Comparison of ENCODE assay signal across 1 cellular context in the genomic region with DNA sequence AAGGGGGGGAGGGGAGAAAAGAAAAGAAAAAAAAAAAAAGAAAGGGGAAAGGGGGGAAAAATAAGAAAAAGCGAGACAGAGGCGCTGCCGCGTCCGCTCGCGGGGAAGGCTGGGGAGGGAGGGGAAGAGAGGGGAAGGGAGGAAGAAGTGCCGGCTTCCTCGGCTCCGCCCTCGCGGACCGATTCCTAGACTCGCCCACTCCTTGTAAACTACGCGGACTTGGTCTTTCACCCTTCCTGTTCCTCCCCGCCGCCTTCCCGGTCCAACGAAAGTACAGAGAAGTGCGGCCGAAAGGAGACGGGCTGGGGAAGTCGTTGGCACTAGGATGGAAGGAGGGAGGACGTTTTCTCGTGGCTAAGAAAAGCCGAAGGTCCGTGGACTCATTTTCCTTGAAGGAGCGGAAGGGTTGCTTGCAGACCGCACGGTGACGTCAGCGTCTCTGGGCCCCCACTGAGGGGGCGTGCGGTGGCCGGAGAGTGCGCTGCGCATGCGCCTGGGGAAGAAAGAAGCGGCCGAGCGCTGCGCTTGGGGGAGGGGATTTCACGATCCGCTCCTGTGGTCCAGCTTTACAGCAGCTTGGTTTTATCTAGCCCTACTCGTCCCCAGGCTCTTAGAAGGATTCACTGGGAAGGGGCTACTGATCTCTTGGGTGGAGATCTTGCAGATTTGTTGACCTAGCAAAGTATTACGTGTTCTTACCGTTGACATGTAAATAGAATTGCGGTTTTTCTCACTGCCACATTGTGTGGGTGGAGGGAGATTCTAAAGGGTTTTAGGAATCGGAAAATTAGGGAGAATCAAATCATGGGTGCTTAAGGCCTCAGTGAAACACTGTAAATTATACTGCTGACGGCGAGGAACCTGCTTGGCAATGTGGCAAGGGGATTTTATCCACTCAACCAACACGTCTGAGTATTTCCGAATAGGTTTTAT.
TF ChIP-seq lines count a peak whose summit lies in the region.

A gene with protein sequence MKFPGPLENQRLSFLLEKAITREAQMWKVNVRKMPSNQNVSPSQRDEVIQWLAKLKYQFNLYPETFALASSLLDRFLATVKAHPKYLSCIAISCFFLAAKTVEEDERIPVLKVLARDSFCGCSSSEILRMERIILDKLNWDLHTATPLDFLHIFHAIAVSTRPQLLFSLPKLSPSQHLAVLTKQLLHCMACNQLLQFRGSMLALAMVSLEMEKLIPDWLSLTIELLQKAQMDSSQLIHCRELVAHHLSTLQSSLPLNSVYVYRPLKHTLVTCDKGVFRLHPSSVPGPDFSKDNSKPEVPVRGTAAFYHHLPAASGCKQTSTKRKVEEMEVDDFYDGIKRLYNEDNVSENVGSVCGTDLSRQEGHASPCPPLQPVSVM (minus strand): TSS at position 121 of the 933 bp plus-strand sequence. CDS start 9,627 bp downstream, outside the sequence.

TF ChIP-seq in HEK293, 187 proteins besides CTCF, POLR2A, EP300 and RAD21 (continued from another document and continues in another):
- TF ChIP-seq, protein P1, sequence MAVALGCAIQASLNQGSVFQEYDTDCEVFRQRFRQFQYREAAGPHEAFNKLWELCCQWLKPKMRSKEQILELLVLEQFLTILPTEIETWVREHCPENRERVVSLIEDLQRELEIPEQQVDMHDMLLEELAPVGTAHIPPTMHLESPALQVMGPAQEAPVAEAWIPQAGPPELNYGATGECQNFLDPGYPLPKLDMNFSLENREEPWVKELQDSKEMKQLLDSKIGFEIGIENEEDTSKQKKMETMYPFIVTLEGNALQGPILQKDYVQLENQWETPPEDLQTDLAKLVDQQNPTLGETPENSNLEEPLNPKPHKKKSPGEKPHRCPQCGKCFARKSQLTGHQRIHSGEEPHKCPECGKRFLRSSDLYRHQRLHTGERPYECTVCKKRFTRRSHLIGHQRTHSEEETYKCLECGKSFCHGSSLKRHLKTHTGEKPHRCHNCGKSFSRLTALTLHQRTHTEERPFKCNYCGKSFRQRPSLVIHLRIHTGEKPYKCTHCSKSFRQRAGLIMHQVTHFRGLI (tag by site-specific recombination; IDR thresholded peaks at IDR 0.05), result peak; percentile 74
- TF ChIP-seq ZNF792 (tag by site-specific recombination; IDR thresholded peaks at IDR 0.05) (0 out of 2 replicates have a peak, but pooled peaks have one; percentile 28), ZNF174 (tag by site-specific recombination; IDR thresholded peaks at IDR 0.05) (0 out of 2 replicates have a peak, but pooled peaks have one; percentile 39), ZNF777 (tag by site-specific recombination; IDR thresholded peaks at IDR 0.05; ENCODE audit: borderline replicate concordance) (peak; percentile 93), ZNF112 (tag by site-specific recombination; IDR thresholded peaks at IDR 0.05) (no peak), PRDM1 (tag by site-specific recombination; IDR thresholded peaks at IDR 0.05) (peak; percentile 94), GLI4 (tag by site-specific recombination; IDR thresholded peaks at IDR 0.05) (peak; percentile 63; the same call in 1 of the 2 replicates), GLI2 (tag by site-specific recombination; IDR thresholded peaks at IDR 0.05; ENCODE audit: borderline replicate concordance, low read depth) (no peak; the same call in 1 of the 2 replicates), ZNF658 (tag by site-specific recombination; IDR thresholded peaks at IDR 0.05) (no peak), ZNF837 (tag by site-specific recombination; IDR thresholded peaks at IDR 0.05) (no peak), ZFP3 (tag by site-specific recombination; IDR thresholded peaks at IDR 0.05; ENCODE audit: low read depth) (peak; percentile 38; the same call in 1 of the 2 replicates), ZNF558 (tag by site-specific recombination; IDR thresholded peaks at IDR 0.05) (peak; percentile 91), MZF1 (tag by site-specific recombination; IDR thresholded peaks at IDR 0.05; ENCODE audit: borderline replicate concordance) (0 out of 2 replicates have a peak, but pooled peaks have one; percentile 62), ZBTB48 (tag by site-specific recombination; IDR thresholded peaks at IDR 0.05) (peak; percentile 36; the same call in 1 of the 2 replicates), ZBTB20 (tag by site-specific recombination; IDR thresholded peaks at IDR 0.05) (peak; percentile 54), ZNF223 (tag by site-specific recombination; IDR thresholded peaks at IDR 0.05) (no peak), ZFHX2 (tag by site-specific recombination; conservative IDR thresholded peaks at IDR 0.05) (peak; percentile 99), YY1 (tag by site-specific recombination; IDR thresholded peaks at IDR 0.05) (peak; percentile 62), KLF8 (tag by site-specific recombination; IDR thresholded peaks at IDR 0.05) (peak; percentile 100), ZNF248 (tag by site-specific recombination; IDR thresholded peaks at IDR 0.05) (no peak), ZNF391 (tag by site-specific recombination; IDR thresholded peaks at IDR 0.05; ENCODE audit: borderline replicate concordance, low read depth) (peak; percentile 95), ZNF16 (tag by site-specific recombination; IDR thresholded peaks at IDR 0.05; ENCODE audit: low read depth) (no peak), ZSCAN30 (tag by site-specific recombination; IDR thresholded peaks at IDR 0.05) (peak; percentile 74), ZNF560 (tag by site-specific recombination; IDR thresholded peaks at IDR 0.05; ENCODE audit: borderline replicate concordance) (no peak), ZNF670 (tag by site-specific recombination; IDR thresholded peaks at IDR 0.05; ENCODE audit: low read depth) (no peak), KLF9 (tag by site-specific recombination; IDR thresholded peaks at IDR 0.05; ENCODE audit: low read depth) (peak; percentile 98), ZFP69B (tag by site-specific recombination; IDR thresholded peaks at IDR 0.05) (peak; percentile 98), BCL11B (tag by site-specific recombination; IDR thresholded peaks at IDR 0.05; ENCODE audit: low read depth) (peak; percentile 100), ZEB2 (tag by site-specific recombination; IDR thresholded peaks at IDR 0.05) (peak; percentile 98), ZNF394 (tag by site-specific recombination; IDR thresholded peaks at IDR 0.05; ENCODE audit: borderline replicate concordance) (peak; percentile 91), ZNF146 (tag by site-specific recombination; IDR thresholded peaks at IDR 0.05) (peak; percentile 88), ZFP41 (tag by site-specific recombination; IDR thresholded peaks at IDR 0.05; ENCODE audit: borderline replicate concordance) (peak; percentile 90; the same call in 1 of the 2 replicates), ZNF169 (tag by site-specific recombination; IDR thresholded peaks at IDR 0.05) (no peak), SALL2 (tag by site-specific recombination; IDR thresholded peaks at IDR 0.05; ENCODE audit: borderline replicate concordance) (peak; percentile 93), ZNF37A (tag by site-specific recombination; IDR thresholded peaks at IDR 0.05) (no peak), SP3 (tag by site-specific recombination; IDR thresholded peaks at IDR 0.05) (peak; percentile 99)
- TF ChIP-seq, protein P2, sequence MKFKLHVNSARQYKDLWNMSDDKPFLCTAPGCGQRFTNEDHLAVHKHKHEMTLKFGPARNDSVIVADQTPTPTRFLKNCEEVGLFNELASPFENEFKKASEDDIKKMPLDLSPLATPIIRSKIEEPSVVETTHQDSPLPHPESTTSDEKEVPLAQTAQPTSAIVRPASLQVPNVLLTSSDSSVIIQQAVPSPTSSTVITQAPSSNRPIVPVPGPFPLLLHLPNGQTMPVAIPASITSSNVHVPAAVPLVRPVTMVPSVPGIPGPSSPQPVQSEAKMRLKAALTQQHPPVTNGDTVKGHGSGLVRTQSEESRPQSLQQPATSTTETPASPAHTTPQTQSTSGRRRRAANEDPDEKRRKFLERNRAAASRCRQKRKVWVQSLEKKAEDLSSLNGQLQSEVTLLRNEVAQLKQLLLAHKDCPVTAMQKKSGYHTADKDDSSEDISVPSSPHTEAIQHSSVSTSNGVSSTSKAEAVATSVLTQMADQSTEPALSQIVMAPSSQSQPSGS (tag by site-specific recombination; IDR thresholded peaks at IDR 0.05; ENCODE audit: low read depth), result peak; percentile 99
- TF ChIP-seq, protein P3, sequence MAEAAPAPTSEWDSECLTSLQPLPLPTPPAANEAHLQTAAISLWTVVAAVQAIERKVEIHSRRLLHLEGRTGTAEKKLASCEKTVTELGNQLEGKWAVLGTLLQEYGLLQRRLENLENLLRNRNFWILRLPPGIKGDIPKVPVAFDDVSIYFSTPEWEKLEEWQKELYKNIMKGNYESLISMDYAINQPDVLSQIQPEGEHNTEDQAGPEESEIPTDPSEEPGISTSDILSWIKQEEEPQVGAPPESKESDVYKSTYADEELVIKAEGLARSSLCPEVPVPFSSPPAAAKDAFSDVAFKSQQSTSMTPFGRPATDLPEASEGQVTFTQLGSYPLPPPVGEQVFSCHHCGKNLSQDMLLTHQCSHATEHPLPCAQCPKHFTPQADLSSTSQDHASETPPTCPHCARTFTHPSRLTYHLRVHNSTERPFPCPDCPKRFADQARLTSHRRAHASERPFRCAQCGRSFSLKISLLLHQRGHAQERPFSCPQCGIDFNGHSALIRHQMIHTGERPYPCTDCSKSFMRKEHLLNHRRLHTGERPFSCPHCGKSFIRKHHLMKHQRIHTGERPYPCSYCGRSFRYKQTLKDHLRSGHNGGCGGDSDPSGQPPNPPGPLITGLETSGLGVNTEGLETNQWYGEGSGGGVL (tag by site-specific recombination; IDR thresholded peaks at IDR 0.05), result peak; percentile 86
- TF ChIP-seq, protein P4, sequence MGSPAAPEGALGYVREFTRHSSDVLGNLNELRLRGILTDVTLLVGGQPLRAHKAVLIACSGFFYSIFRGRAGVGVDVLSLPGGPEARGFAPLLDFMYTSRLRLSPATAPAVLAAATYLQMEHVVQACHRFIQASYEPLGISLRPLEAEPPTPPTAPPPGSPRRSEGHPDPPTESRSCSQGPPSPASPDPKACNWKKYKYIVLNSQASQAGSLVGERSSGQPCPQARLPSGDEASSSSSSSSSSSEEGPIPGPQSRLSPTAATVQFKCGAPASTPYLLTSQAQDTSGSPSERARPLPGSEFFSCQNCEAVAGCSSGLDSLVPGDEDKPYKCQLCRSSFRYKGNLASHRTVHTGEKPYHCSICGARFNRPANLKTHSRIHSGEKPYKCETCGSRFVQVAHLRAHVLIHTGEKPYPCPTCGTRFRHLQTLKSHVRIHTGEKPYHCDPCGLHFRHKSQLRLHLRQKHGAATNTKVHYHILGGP (tag by site-specific recombination; IDR thresholded peaks at IDR 0.05), result peak; percentile 94
- TF ChIP-seq, protein P5, sequence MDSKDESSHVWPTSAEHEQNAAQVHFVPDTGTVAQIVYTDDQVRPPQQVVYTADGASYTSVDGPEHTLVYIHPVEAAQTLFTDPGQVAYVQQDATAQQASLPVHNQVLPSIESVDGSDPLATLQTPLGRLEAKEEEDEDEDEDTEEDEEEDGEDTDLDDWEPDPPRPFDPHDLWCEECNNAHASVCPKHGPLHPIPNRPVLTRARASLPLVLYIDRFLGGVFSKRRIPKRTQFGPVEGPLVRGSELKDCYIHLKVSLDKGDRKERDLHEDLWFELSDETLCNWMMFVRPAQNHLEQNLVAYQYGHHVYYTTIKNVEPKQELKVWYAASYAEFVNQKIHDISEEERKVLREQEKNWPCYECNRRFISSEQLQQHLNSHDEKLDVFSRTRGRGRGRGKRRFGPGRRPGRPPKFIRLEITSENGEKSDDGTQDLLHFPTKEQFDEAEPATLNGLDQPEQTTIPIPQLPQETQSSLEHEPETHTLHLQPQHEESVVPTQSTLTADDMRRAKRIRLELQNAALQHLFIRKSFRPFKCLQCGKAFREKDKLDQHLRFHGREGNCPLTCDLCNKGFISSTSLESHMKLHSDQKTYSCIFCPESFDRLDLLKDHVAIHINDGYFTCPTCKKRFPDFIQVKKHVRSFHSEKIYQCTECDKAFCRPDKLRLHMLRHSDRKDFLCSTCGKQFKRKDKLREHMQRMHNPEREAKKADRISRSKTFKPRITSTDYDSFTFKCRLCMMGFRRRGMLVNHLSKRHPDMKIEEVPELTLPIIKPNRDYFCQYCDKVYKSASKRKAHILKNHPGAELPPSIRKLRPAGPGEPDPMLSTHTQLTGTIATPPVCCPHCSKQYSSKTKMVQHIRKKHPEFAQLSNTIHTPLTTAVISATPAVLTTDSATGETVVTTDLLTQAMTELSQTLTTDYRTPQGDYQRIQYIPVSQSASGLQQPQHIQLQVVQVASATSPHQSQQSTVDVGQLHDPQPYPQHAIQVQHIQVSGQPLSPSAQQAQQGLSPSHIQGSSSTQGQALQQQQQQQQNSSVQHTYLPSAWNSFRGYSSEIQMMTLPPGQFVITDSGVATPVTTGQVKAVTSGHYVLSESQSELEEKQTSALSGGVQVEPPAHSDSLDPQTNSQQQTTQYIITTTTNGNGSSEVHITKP (tag by site-specific recombination; IDR thresholded peaks at IDR 0.05), result peak; percentile 88
- TF ChIP-seq, protein P6, sequence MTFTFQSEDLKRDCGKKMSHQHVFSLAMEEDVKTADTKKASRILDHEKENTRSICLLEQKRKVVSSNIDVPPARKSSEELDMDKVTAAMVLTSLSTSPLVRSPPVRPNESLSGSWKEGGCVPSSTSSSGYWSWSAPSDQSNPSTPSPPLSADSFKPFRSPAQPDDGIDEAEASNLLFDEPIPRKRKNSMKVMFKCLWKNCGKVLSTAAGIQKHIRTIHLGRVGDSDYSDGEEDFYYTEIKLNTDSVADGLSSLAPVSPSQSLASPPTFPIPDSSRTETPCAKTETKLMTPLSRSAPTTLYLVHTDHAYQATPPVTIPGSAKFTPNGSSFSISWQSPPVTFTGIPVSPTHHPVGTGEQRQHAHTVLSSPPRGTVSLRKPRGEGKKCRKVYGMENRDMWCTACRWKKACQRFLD (tag by site-specific recombination; IDR thresholded peaks at IDR 0.05), result no peak
- TF ChIP-seq, protein P7, sequence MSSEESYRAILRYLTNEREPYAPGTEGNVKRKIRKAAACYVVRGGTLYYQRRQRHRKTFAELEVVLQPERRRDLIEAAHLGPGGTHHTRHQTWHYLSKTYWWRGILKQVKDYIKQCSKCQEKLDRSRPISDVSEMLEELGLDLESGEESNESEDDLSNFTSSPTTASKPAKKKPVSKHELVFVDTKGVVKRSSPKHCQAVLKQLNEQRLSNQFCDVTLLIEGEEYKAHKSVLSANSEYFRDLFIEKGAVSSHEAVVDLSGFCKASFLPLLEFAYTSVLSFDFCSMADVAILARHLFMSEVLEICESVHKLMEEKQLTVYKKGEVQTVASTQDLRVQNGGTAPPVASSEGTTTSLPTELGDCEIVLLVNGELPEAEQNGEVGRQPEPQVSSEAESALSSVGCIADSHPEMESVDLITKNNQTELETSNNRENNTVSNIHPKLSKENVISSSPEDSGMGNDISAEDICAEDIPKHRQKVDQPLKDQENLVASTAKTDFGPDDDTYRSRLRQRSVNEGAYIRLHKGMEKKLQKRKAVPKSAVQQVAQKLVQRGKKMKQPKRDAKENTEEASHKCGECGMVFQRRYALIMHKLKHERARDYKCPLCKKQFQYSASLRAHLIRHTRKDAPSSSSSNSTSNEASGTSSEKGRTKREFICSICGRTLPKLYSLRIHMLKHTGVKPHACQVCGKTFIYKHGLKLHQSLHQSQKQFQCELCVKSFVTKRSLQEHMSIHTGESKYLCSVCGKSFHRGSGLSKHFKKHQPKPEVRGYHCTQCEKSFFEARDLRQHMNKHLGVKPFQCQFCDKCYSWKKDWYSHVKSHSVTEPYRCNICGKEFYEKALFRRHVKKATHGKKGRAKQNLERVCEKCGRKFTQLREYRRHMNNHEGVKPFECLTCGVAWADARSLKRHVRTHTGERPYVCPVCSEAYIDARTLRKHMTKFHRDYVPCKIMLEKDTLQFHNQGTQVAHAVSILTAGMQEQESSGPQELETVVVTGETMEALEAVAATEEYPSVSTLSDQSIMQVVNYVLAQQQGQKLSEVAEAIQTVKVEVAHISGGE (tag by site-specific recombination; conservative IDR thresholded peaks at IDR 0.05; ENCODE audit: low read depth), result peak; percentile 62
